In the genomic region with DNA sequence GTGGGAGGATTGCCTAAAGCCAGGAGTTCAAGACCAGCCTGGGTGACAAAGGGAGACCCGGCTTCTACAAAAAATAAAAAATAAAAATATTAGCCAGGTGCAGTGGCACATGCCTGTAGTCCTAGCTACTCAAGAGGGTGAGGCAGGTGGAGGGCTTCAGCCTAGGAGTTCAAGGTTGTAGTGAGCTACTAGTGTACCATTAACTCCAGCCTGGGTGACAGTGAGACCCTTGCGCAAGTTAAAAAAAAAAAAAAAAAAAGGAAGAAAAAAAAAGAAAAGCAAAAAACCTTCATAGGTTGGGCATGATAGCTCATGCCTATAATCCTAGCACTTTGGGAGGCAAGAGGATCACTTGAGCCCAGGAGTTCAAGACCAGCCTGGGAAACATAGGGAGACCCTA, we compare ENCODE assay signal across 9 cellular contexts.
"Had no signal": no experiment of that assay in that cellular context is flagged by ENCODE, and none has a peak within 500 bp of the region (broad histone marks: within the 10 kb centered on the region; RNA-seq: fewer than 3 reads in every experiment).

No MANE protein-coding gene starts in this region.

- H3K36me3 ChIP-seq: HAP-1 had no signal

- ATAC-seq: HCT116 had no signal

- H3K4me3 Mint-ChIP-seq: HFFc6 had no signal

- H3K4me3 ChIP-seq: GM23248, HAP-1 had no signal

- DNase-seq: GM23248, GOT3, H7, HFFc6, IMR-90, KBM-7 had no signal

- H2AFZ ChIP-seq: GM23248 had no signal

- H3K27ac Mint-ChIP-seq: HFFc6 had no signal

- H3K9ac ChIP-seq: GM23248 had no signal

- H3K27ac ChIP-seq: GM23248, HL-60 had no signal
